Comparison of ENCODE assay signal across 9 cellular contexts in genomic region chr1:44740179-44740617, GRCh38. TPM values are rescaled to one million over a fixed set of nuclear protein-coding genes. Genes with fewer than 3 reads are reported as not detected.
DNase-seq lines count a peak whose midpoint lies in the region; ATAC-seq, FAIRE-seq and TF ChIP-seq lines count a peak whose summit lies in the region.
"Had no signal": no experiment of that assay in that cellular context is flagged by ENCODE, and none has a peak within 500 bp of the region (broad histone marks: within the 10 kb centered on the region; RNA-seq: fewer than 3 reads in every experiment).

No MANE protein-coding gene starts in this region.

- RAD21 ChIA-PET in GM12878 (lab: Charles Lee; ENCODE audit: unreplicated experiment), result no interaction called here

- H3K27ac Mint-ChIP-seq in mesothelial cell of epicardium, result peak overlapping the region; percentile 97

- H3K36me3 Mint-ChIP-seq in mesothelial cell of epicardium, result peaks cover 8% of the 10 kb centered on the region

- DNase-seq in AG09309 (ENCODE audit: low read depth) (no peak), GM12878 (ENCODE audit: low read depth, low spot score) (no peak), mesothelial cell of epicardium (ENCODE audit: low spot score in 2 of 2, unreplicated experiment in 2 of 2) (no peak), NCI-H1436 (lab: John Stamatoyannopoulos, UW) (no peak), NCI-H1105 treated with DMSO at 0.1 percent for 48 hours (lab: John Stamatoyannopoulos, UW) (no peak), NOMO-1 treated with DMSO at 0.1 percent for 48 hours (lab: John Stamatoyannopoulos, UW; ENCODE audit: unreplicated experiment) (no peak)

- CTCF ChIA-PET in GM12878 (lab: Yijun Ruan, JAX), result interaction anchor here (0.6 to 1.9 kb wide), 8 partner anchors 9 to 483 kb away, joined by 3 to 9 read pairs (median 4); partner anchors contain the start of genes PLK3, RNU5D-1 and RPS8

- peak overlapping the region; percentile 60 for H3K4me2 ChIP-seq in GM12878 (ENCODE audit: control insufficient read depth, insufficient read depth)

- peak overlapping the region; percentile 91 for H2AFZ ChIP-seq in GM12878 (ENCODE audit: control insufficient read depth, low read depth, low read length)

- TF ChIP-seq EP300 in GM12878 (IDR thresholded peaks at IDR 0.05; ENCODE audit: borderline replicate concordance in 1 of 2, control insufficient read depth in 1 of 2, low read depth in 2 of 2, low read length in 2 of 2), result no peak

- H3K4me3 ChIP-seq in AG09309 (ENCODE audit: control insufficient read depth, low read depth, low read length), result peak overlapping the region; percentile 50
- H3K4me3 ChIP-seq in GM12878, result peak overlapping the region; percentile 96

- no peak for TF ChIP-seq RAD21 in GM12878 (IDR thresholded peaks at IDR 0.05; ENCODE audit: insufficient read depth, low read depth, low read length)

- peaks cover 2 to 5% of the 10 kb centered on the region in 2 experiments; a peak in 3 of 4 replicates for H3K36me3 ChIP-seq in GM12878 (ENCODE audit: control insufficient read depth in 2 of 2, insufficient read depth in 2 of 2, low read length in 1 of 2)

- H3K4me3 Mint-ChIP-seq in mesothelial cell of epicardium, result peak overlapping the region; percentile 89

- 3% methylated on average over 14 of the region's 14 CpGs for WGBS in GM12878 (ENCODE audit: insufficient coverage, insufficient replicate concordance, low lambda C conversion rate, missing lambda C conversion rate)

- no peak for TF ChIP-seq CTCF in AG09309 (IDR thresholded peaks at IDR 0.05; ENCODE audit: control insufficient read depth, insufficient read depth, low read depth, low read length, missing control alignments)
- no peak for TF ChIP-seq CTCF in GM12878 (IDR thresholded peaks at IDR 0.05 in 2 of 3, conservative IDR thresholded peaks at IDR 0.05 in 1 of 3; ENCODE audit: control insufficient read depth in 2 of 3, extremely low read depth in 1 of 3, insufficient read depth in 1 of 3, low read depth in 3 of 3, low read length in 3 of 3)
- TF ChIP-seq CTCF in mesothelial cell of epicardium (IDR thresholded peaks at IDR 0.05; ENCODE audit: unreplicated experiment), result no peak

- no peak for FAIRE-seq in GM12878 (lab: Jason Lieb, UNC)

- in situ Hi-C loops in GM12878 (cut with MboI), result no loop called here

- POLR2A ChIA-PET in GM12878 (lab: Charles Lee), result interaction anchor here (0.9 to 1.9 kb wide), 7 partner anchors 10 to 845 kb away, joined by 3 to 8 read pairs (median 4); partner anchors contain the start of genes RNU5D-1 and RPS8

- H3K9me3 ChIP-seq in GM12878 (replicated peaks; ENCODE audit: control insufficient read depth, insufficient read depth, low read length), result no peaks in the 10 kb centered on the region

- intact Hi-C loops in GM12878 (cut with micrococcal nuclease; ENCODE audit: unreplicated experiment), result no loop called here

- peak; percentile 17 for ATAC-seq in HG02885 (IDR thresholded peaks at IDR 0.05; ENCODE audit: poor library complexity, unreplicated experiment)
- peak; percentile 39 for ATAC-seq in GM12878
- ATAC-seq in HG03521 (IDR thresholded peaks at IDR 0.05; ENCODE audit: unreplicated experiment), result no peak

- no peaks in the 10 kb centered on the region for H3K27me3 Mint-ChIP-seq in mesothelial cell of epicardium (ENCODE audit: low read depth)

- no peak for TF ChIP-seq POLR2A in GM12878 (IDR thresholded peaks at IDR 0.05; ENCODE audit: low read depth, low read length)

- H3K27ac ChIP-seq in GM12878 (ENCODE audit: control insufficient read depth, insufficient read depth), result peak overlapping the region; percentile 96

- no peaks in the 10 kb centered on the region; the same call in 1 of the 2 replicates for H3K4me1 ChIP-seq in GM12878 (ENCODE audit: control insufficient read depth, insufficient read depth, low read length)

- no peaks in the 10 kb centered on the region for H4K20me1 ChIP-seq in GM12878 (ENCODE audit: control insufficient read depth, insufficient read depth)

- H3K4me1 Mint-ChIP-seq in mesothelial cell of epicardium, result peaks cover 13% of the 10 kb centered on the region

- H3K9me3 Mint-ChIP-seq in mesothelial cell of epicardium, result peaks cover 5% of the 10 kb centered on the region

- SMC1A ChIA-PET in GM12878 (lab: Charles Lee; ENCODE audit: uncharacterized antibody, unreplicated experiment), result interaction anchor here (1.0 to 1.2 kb wide), 2 partner anchors 9 to 36 kb away, joined by 3 to 6 read pairs; partner anchors contain the start of gene RNU5D-1

- no peaks in the 10 kb centered on the region for H3K27me3 ChIP-seq in GM12878 (replicated peaks in 1 of 2; ENCODE audit: control insufficient read depth in 2 of 2, insufficient read depth in 2 of 2, low read length in 1 of 2)

- H3K79me2 ChIP-seq in GM12878 (ENCODE audit: control insufficient read depth, insufficient read depth, low read length), result peaks cover 43% of the 10 kb centered on the region

- H3K9ac ChIP-seq in GM12878 (ENCODE audit: control insufficient read depth, insufficient read depth, low read length), result peak overlapping the region; percentile 83

- BruUV-seq in GM12878 (replicated peaks; lab: Mats Ljungman, UMichigan), result TSS peak; percentile 93

RNA-seq across cellular contexts. Expression of gene KIF2C, which starts 0.6 kb away (rescaled TPM):
- 36.3 and 49.0 TPM in 2 replicates for total RNA-seq in GM12878 (2013; cell fraction: nucleolus; rRNA removed)
- 73.1 and 78.7 TPM in 2 replicates for total RNA-seq in GM12878 (2014; rRNA removed)
- total RNA-seq in GM12878 (2014; rRNA removed; fragmentation: Illumina TruSeq; extraction: Trizol), result 80.7 and 85.6 TPM in 2 replicates
- 75.0 and 81.9 TPM in 2 replicates for total RNA-seq in GM12878 (2021)
- polyA plus RNA-seq in GM12878 (2011; ENCODE audit: low read depth), result 21.7 TPM
- 95.0 and 97.8 TPM in 2 replicates for polyA plus RNA-seq in GM12878 (2011; rRNA removed)
- 90.6 and 93.2 TPM in 2 replicates for polyA plus RNA-seq in GM12878 (2011; cell fraction: cytosol; rRNA removed)
- 108 and 123 TPM in 2 replicates for polyA plus RNA-seq in GM12878 (2011; cell fraction: nucleus; rRNA removed)
- polyA plus RNA-seq in GM12878 (2012), result 30.7 and 38.9 TPM in 2 replicates
- 88.9 and 99.3 TPM in 2 replicates for polyA plus RNA-seq in GM12878 (2014; fragmentation: Illumina TruSeq; extraction: Trizol)
- polyA plus RNA-seq in GM12878 (2014; fragmentation: Nextera tagmentation; extraction: Ambion mirVana), result 10 to 100 TPM; 42.3 to 45.5 TPM
- 70.8 and 75.1 TPM in 2 replicates for polyA plus RNA-seq in GM12878 (2014; rRNA removed)
- 100 to 1,000 TPM in 1 of 2 experiments, 10 to 100 TPM in 1; 99.3 to 104 TPM for polyA plus RNA-seq in GM12878 (2016; fragmentation: Nextera tagmentation; extraction: Ambion mirVana)
- polyA minus RNA-seq in GM12878 (2011; rRNA and poly(A)+ RNA removed), result 107 and 133 TPM in 2 replicates
- 30.5 and 36.8 TPM in 2 replicates for polyA minus RNA-seq in GM12878 (2011; cell fraction: cytosol; rRNA and poly(A)+ RNA removed)
- polyA minus RNA-seq in GM12878 (2011; cell fraction: nucleus; rRNA and poly(A)+ RNA removed), result 28.8 and 38.6 TPM in 2 replicates
- 17.1 to 20.4 TPM (median 18.2 TPM) in 3 replicates for total RNA-seq in mesothelial cell of epicardium

RNA-seq across cellular contexts. Expression of gene RNU5D-1, which starts 9.2 kb away (rescaled TPM):
- not detected in 2 replicates for total RNA-seq in GM12878 (2013; cell fraction: nucleolus; rRNA removed)
- total RNA-seq in GM12878 (2014; rRNA removed), result not detected in 2 replicates
- not detected in 2 replicates for total RNA-seq in GM12878 (2014; rRNA removed; fragmentation: Illumina TruSeq; extraction: Trizol)
- not detected in 2 replicates for total RNA-seq in GM12878 (2021)
- not detected for polyA plus RNA-seq in GM12878 (2011; ENCODE audit: low read depth)
- polyA plus RNA-seq in GM12878 (2011; rRNA removed), result not detected in 2 replicates
- not detected in 2 replicates for polyA plus RNA-seq in GM12878 (2011; cell fraction: cytosol; rRNA removed)
- polyA plus RNA-seq in GM12878 (2011; cell fraction: nucleus; rRNA removed), result not detected in 2 replicates
- polyA plus RNA-seq in GM12878 (2012), result not detected in 2 replicates
- not detected in 2 replicates for polyA plus RNA-seq in GM12878 (2014; fragmentation: Illumina TruSeq; extraction: Trizol)
- polyA plus RNA-seq in GM12878 (2014; fragmentation: Nextera tagmentation; extraction: Ambion mirVana), result not detected
- not detected in 2 replicates for polyA plus RNA-seq in GM12878 (2014; rRNA removed)
- not detected for polyA plus RNA-seq in GM12878 (2016; fragmentation: Nextera tagmentation; extraction: Ambion mirVana)
- polyA minus RNA-seq in GM12878 (2011; rRNA and poly(A)+ RNA removed), result under 0.01 and 3,585 TPM in 2 replicates
- polyA minus RNA-seq in GM12878 (2011; cell fraction: cytosol; rRNA and poly(A)+ RNA removed), result 537 and 622 TPM in 2 replicates
- polyA minus RNA-seq in GM12878 (2011; cell fraction: nucleus; rRNA and poly(A)+ RNA removed), result under 0.01 TPM in 2 replicates
- not detected in 3 replicates for total RNA-seq in mesothelial cell of epicardium
- total RNA-seq: dermis microvascular lymphatic vessel endothelial cell had no signal

RNA-seq across cellular contexts. Expression of gene RPS8, which starts 35.1 kb away (rescaled TPM):
- 330 and 356 TPM in 2 replicates for total RNA-seq in GM12878 (2013; cell fraction: nucleolus; rRNA removed)
- 3,351 and 3,453 TPM in 2 replicates for total RNA-seq in GM12878 (2014; rRNA removed)
- 3,065 and 3,117 TPM in 2 replicates for total RNA-seq in GM12878 (2014; rRNA removed; fragmentation: Illumina TruSeq; extraction: Trizol)
- 3,050 and 3,180 TPM in 2 replicates for total RNA-seq in GM12878 (2021)
- polyA plus RNA-seq in GM12878 (2011; ENCODE audit: low read depth), result 4,615 TPM
- polyA plus RNA-seq in GM12878 (2011; rRNA removed), result 2,404 and 2,482 TPM in 2 replicates
- 2,295 and 2,366 TPM in 2 replicates for polyA plus RNA-seq in GM12878 (2011; cell fraction: cytosol; rRNA removed)
- 751 and 887 TPM in 2 replicates for polyA plus RNA-seq in GM12878 (2011; cell fraction: nucleus; rRNA removed)
- polyA plus RNA-seq in GM12878 (2012), result 3,919 and 4,067 TPM in 2 replicates
- polyA plus RNA-seq in GM12878 (2014; fragmentation: Illumina TruSeq; extraction: Trizol), result 1,912 and 2,704 TPM in 2 replicates
- polyA plus RNA-seq in GM12878 (2014; fragmentation: Nextera tagmentation; extraction: Ambion mirVana), result 1,000 to 10,000 TPM; 2,238 to 3,059 TPM
- 3,141 and 3,461 TPM in 2 replicates for polyA plus RNA-seq in GM12878 (2014; rRNA removed)
- polyA plus RNA-seq in GM12878 (2016; fragmentation: Nextera tagmentation; extraction: Ambion mirVana), result 1,000 to 10,000 TPM; 1,296 to 1,343 TPM
- polyA minus RNA-seq in GM12878 (2011; rRNA and poly(A)+ RNA removed), result 702 and 773 TPM in 2 replicates
- 421 and 433 TPM in 2 replicates for polyA minus RNA-seq in GM12878 (2011; cell fraction: cytosol; rRNA and poly(A)+ RNA removed)
- 155 and 214 TPM in 2 replicates for polyA minus RNA-seq in GM12878 (2011; cell fraction: nucleus; rRNA and poly(A)+ RNA removed)
- 2,191 to 2,296 TPM (median 2,278 TPM) in 3 replicates for total RNA-seq in mesothelial cell of epicardium

RNA-seq across cellular contexts. Expression of gene BEST4, which starts 47.8 kb away (rescaled TPM):
- 0.48 and 0.83 TPM in 2 replicates for total RNA-seq in GM12878 (2013; cell fraction: nucleolus; rRNA removed)
- total RNA-seq in GM12878 (2014; rRNA removed) (0.65 and 0.85 TPM in 2 replicates), GM12878 (2014; rRNA removed; fragmentation: Illumina TruSeq; extraction: Trizol) (0.40 and 0.46 TPM in 2 replicates), GM12878 (2021) (1.3 and 1.5 TPM in 2 replicates), mesothelial cell of epicardium (1.4 to 1.7 TPM (median 1.4 TPM) in 3 replicates)
- 0.20 TPM for polyA plus RNA-seq in GM12878 (2011; ENCODE audit: low read depth)
- polyA plus RNA-seq in GM12878 (2011; rRNA removed) (0.08 TPM in 1 of 2 replicates, not detected in the other), GM12878 (2014; fragmentation: Illumina TruSeq; extraction: Trizol) (0.38 and 0.73 TPM in 2 replicates), GM12878 (2014; fragmentation: Nextera tagmentation; extraction: Ambion mirVana) (under 1 TPM; 0.06 to 0.20 TPM), GM12878 (2014; rRNA removed) (0.76 and 0.94 TPM in 2 replicates), GM12878 (2016; fragmentation: Nextera tagmentation; extraction: Ambion mirVana) (under 1 TPM; 0.43 to 0.98 TPM)
- polyA plus RNA-seq in GM12878 (2011; cell fraction: cytosol; rRNA removed), result 0.03 and 0.16 TPM in 2 replicates
- polyA plus RNA-seq in GM12878 (2011; cell fraction: nucleus; rRNA removed), result 0.22 TPM in 2 replicates
- polyA plus RNA-seq in GM12878 (2012), result 0.76 and 1.2 TPM in 2 replicates
- 0.10 TPM in 1 of 2 replicates, not detected in the other for polyA minus RNA-seq in GM12878 (2011; rRNA and poly(A)+ RNA removed)
- polyA minus RNA-seq in GM12878 (2011; cell fraction: cytosol; rRNA and poly(A)+ RNA removed), result not detected in 2 replicates
- 0.19 TPM in 1 of 2 replicates, not detected in the other for polyA minus RNA-seq in GM12878 (2011; cell fraction: nucleus; rRNA and poly(A)+ RNA removed)
- total RNA-seq: dermis microvascular lymphatic vessel endothelial cell had no signal

RNA-seq across cellular contexts. Expression of gene PLK3, which starts 60.0 kb away (rescaled TPM):
- 46.1 and 49.0 TPM in 2 replicates for total RNA-seq in GM12878 (2013; cell fraction: nucleolus; rRNA removed)
- total RNA-seq in GM12878 (2014; rRNA removed), result 19.9 and 23.1 TPM in 2 replicates
- total RNA-seq in GM12878 (2014; rRNA removed; fragmentation: Illumina TruSeq; extraction: Trizol), result 8.1 and 9.0 TPM in 2 replicates
- 16.5 and 20.9 TPM in 2 replicates for total RNA-seq in GM12878 (2021)
- 5.7 TPM for polyA plus RNA-seq in GM12878 (2011; ENCODE audit: low read depth)
- polyA plus RNA-seq in GM12878 (2011; rRNA removed), result 6.4 and 11.6 TPM in 2 replicates
- polyA plus RNA-seq in GM12878 (2011; cell fraction: cytosol; rRNA removed), result 15.5 and 18.4 TPM in 2 replicates
- polyA plus RNA-seq in GM12878 (2011; cell fraction: nucleus; rRNA removed), result 86.8 and 98.6 TPM in 2 replicates
- 12.9 and 13.7 TPM in 2 replicates for polyA plus RNA-seq in GM12878 (2012)
- 5.4 and 9.3 TPM in 2 replicates for polyA plus RNA-seq in GM12878 (2014; fragmentation: Illumina TruSeq; extraction: Trizol)
- 1 to 10 TPM; 1.5 to 1.9 TPM for polyA plus RNA-seq in GM12878 (2014; fragmentation: Nextera tagmentation; extraction: Ambion mirVana)
- 23.2 and 29.2 TPM in 2 replicates for polyA plus RNA-seq in GM12878 (2014; rRNA removed)
- 10 to 100 TPM; 12.5 to 17.5 TPM for polyA plus RNA-seq in GM12878 (2016; fragmentation: Nextera tagmentation; extraction: Ambion mirVana)
- polyA minus RNA-seq in GM12878 (2011; rRNA and poly(A)+ RNA removed), result 10.7 and 18.8 TPM in 2 replicates
- 7.9 and 8.8 TPM in 2 replicates for polyA minus RNA-seq in GM12878 (2011; cell fraction: cytosol; rRNA and poly(A)+ RNA removed)
- 30.6 and 52.9 TPM in 2 replicates for polyA minus RNA-seq in GM12878 (2011; cell fraction: nucleus; rRNA and poly(A)+ RNA removed)
- total RNA-seq in mesothelial cell of epicardium, result 24.7 to 27.5 TPM (median 27.4 TPM) in 3 replicates
